ENCODE assay signal across 25 cellular contexts in the genomic region with DNA sequence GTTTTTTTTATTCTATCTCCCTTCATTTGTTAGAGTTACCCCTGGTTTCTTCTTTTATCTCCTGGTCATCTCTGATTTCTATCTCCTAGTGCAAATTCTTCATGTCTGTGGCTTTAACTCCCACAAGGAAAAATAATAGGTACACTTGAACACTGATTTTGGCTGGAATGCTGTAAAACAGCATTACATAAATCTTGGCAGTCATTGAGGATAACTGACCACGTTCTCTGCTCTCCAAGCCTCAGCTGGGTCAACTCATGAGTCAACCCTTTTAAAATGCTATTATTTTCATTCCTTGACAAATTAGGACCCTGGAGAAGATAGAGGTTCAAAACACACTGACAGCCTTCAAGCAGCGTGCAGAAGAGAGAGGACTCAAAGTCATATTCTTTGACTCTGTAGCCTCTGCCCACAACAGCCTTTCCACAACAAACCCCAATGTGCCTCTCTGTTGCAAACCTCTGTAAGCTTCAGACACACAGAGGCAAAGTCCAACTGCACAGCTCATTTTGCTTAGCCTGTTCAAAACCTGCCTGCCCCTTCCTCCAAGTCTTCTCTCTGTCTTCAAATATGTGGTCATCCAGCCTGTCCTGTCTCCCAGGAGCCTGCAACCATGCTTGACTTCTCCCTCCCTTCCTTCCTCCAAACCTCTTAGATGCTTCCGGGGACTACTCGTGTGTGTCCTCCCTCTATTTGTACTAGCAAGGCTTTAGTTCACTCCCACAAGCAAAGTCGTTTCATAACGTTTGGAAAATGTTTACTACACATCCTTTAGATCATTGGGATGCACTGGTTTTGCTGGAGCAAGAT.
DNase-seq lines count a peak whose midpoint lies in the region; FAIRE-seq and TF ChIP-seq lines count a peak whose summit lies in the region.
"Had no signal": no experiment of that assay in that cellular context is flagged by ENCODE, and none has a peak within 500 bp of the region (broad histone marks: within the 10 kb centered on the region; RNA-seq: fewer than 3 reads in every experiment).

No MANE protein-coding gene starts in this region.

- peak overlapping the region; percentile 76; the same call in 1 of the 2 replicates for H2AFZ ChIP-seq in H1 (ENCODE audit: low read length)

- H3K36me3 ChIP-seq in H1 (ENCODE audit: control insufficient read depth in 2 of 4, insufficient read depth in 4 of 4, low read length in 3 of 4): no peaks in the 10 kb centered on the region; a peak in 1 of 8 replicates
- H3K36me3 ChIP-seq: ascending aorta, spleen had no signal

- no peak overlapping the region for H2BK120ac ChIP-seq in H1 (replicated peaks; ENCODE audit: low read depth, low read length)

- TF ChIP-seq CTCF in H1 (IDR thresholded peaks at IDR 0.05; ENCODE audit: control extremely low read depth in 1 of 3, insufficient read depth in 1 of 3, low read depth in 1 of 3, low read length in 3 of 3): no peak
- TF ChIP-seq CTCF in mesothelial cell of epicardium (IDR thresholded peaks at IDR 0.05; ENCODE audit: unreplicated experiment): no peak

- H3K27me3 ChIP-seq in H1 (replicated peaks in 1 of 4; ENCODE audit: control insufficient read depth in 3 of 4, extremely low read depth in 1 of 4, insufficient read depth in 3 of 4, low read length in 3 of 4): no peaks in the 10 kb centered on the region
- H3K27me3 ChIP-seq: ascending aorta had no signal

- no peak for TF ChIP-seq EP300 in H1 (IDR thresholded peaks at IDR 0.05; ENCODE audit: borderline replicate concordance in 1 of 2, low read depth in 2 of 2, low read length in 2 of 2)

- peaks cover 22% of the 10 kb centered on the region for H3K4me1 Mint-ChIP-seq in mesothelial cell of epicardium
- H3K4me1 Mint-ChIP-seq: activated naive CD8-positive, alpha-beta T cell treated with anti-CD3 and anti-CD28 coated beads for 36 hours; CD4-positive, CD25-positive, alpha-beta regulatory T cell; immature natural killer cell; stimulated activated effector memory CD8-positive, alpha-beta T cell treated with anti-CD3 and anti-CD28 coated beads, Interleukin-12 subunit alpha, Interleukin-12 subunit beta, amount 100 ng/mL, for 72 hours had no signal

- DNase-seq in M059J (ENCODE audit: low read depth) (peak; percentile 3), H1 (ENCODE audit: low read depth in 1 of 2, low spot score in 2 of 2) (no peak), mesothelial cell of epicardium (ENCODE audit: low spot score in 2 of 2, unreplicated experiment in 2 of 2) (no peak), stromal cell of bone marrow (ENCODE audit: low read depth) (peak; percentile 17), NCI-H1105 (lab: John Stamatoyannopoulos, UW) (no peak), caudate nucleus (lab: John Stamatoyannopoulos, UW) (no peak)
- no peak for DNase-seq in NK-92 treated with Interleukin-12 subunit alpha and Interleukin-12 subunit beta, amount 100 ng/mL, for 24 hours (lab: John Stamatoyannopoulos, UW)
- DNase-seq: activated CD4-positive, alpha-beta T cell treated with anti-CD3 and anti-CD28 coated beads, Interleukin-2, amount 50 U/mL, for 4 hours; activated CD8-positive, alpha-beta memory T cell treated with anti-CD3 and anti-CD28 coated beads, Interleukin-2, amount 50 U/mL, for 48 hours; activated naive CD8-positive, alpha-beta T cell treated with anti-CD3 and anti-CD28 coated beads for 36 hours; CD4-positive, CD25-positive, alpha-beta regulatory T cell; cerebellar nuclear complex; foreskin melanocyte; hippocampal formation; immature natural killer cell; NCI-H2029 treated with DMSO at 0.1 percent for 48 hours; NCI-H2227 treated with DMSO at 0.1 percent for 48 hours; NCI-H748 treated with DMSO at 0.1 percent for 48 hours; spleen; stimulated activated CD4-positive, alpha-beta T cell treated with anti-CD3 and anti-CD28 coated beads, Interleukin-2, amount 100 ng/mL, for 48 hours; T-helper 9 cell had no signal

- no peak overlapping the region for H2BK5ac ChIP-seq in H1 (ENCODE audit: low read depth, low read length)

- H2AK5ac ChIP-seq in H1 (ENCODE audit: low read depth, low read length): no peak overlapping the region

- H3K23ac ChIP-seq in H1 (ENCODE audit: insufficient read length): no peak overlapping the region

- H4K91ac ChIP-seq in H1 (replicated peaks; ENCODE audit: insufficient read length, low read length): no peak overlapping the region

- no peak overlapping the region for H2BK15ac ChIP-seq in H1 (ENCODE audit: low read length)

- H3K27ac Mint-ChIP-seq in mesothelial cell of epicardium: peak overlapping the region; percentile 52
- H3K27ac Mint-ChIP-seq: activated naive CD8-positive, alpha-beta T cell treated with anti-CD3 and anti-CD28 coated beads for 36 hours; CD4-positive, CD25-positive, alpha-beta regulatory T cell; immature natural killer cell; stimulated activated effector memory CD8-positive, alpha-beta T cell treated with anti-CD3 and anti-CD28 coated beads, Interleukin-12 subunit alpha, Interleukin-12 subunit beta, amount 100 ng/mL, for 72 hours; WTC11 had no signal

- H3K27ac ChIP-seq in H1 (ENCODE audit: low read depth, low read length) (no peak overlapping the region), caudate nucleus (ENCODE audit: low read depth, low read length) (no peak overlapping the region)
- H3K27ac ChIP-seq: spleen had no signal

- H3K36me3 Mint-ChIP-seq in mesothelial cell of epicardium: no peaks in the 10 kb centered on the region
- H3K36me3 Mint-ChIP-seq: activated naive CD8-positive, alpha-beta T cell treated with anti-CD3 and anti-CD28 coated beads for 36 hours; CD4-positive, CD25-positive, alpha-beta regulatory T cell; immature natural killer cell; stimulated activated effector memory CD8-positive, alpha-beta T cell treated with anti-CD3 and anti-CD28 coated beads, Interleukin-12 subunit alpha, Interleukin-12 subunit beta, amount 100 ng/mL, for 72 hours; WTC11 had no signal

- TF ChIP-seq POLR2A in H1 (IDR thresholded peaks at IDR 0.05; ENCODE audit: control extremely low read depth in 1 of 2, low read depth in 2 of 2, low read length in 2 of 2): no peak

- POLR2A ChIA-PET in H1 (lab: Charles Lee; ENCODE audit: partially characterized antibody): no interaction called here

- no peak overlapping the region for H2BK20ac ChIP-seq in H1 (ENCODE audit: low read length)

- no peak overlapping the region for H3K4me3 Mint-ChIP-seq in mesothelial cell of epicardium
- H3K4me3 Mint-ChIP-seq: activated naive CD8-positive, alpha-beta T cell treated with anti-CD3 and anti-CD28 coated beads for 36 hours; CD4-positive, CD25-positive, alpha-beta regulatory T cell; immature natural killer cell; stimulated activated effector memory CD8-positive, alpha-beta T cell treated with anti-CD3 and anti-CD28 coated beads, Interleukin-12 subunit alpha, Interleukin-12 subunit beta, amount 100 ng/mL, for 72 hours; WTC11 had no signal

- H3K79me1 ChIP-seq in H1 (ENCODE audit: low read depth, low read length): no peaks in the 10 kb centered on the region

- no peak overlapping the region for H4K5ac ChIP-seq in H1 (ENCODE audit: insufficient read length, low read depth, low read length)

- no peak overlapping the region for H3K4me3 ChIP-seq in H1 (ENCODE audit: extremely low read depth in 1 of 4, insufficient read depth in 2 of 4, low read depth in 3 of 4, low read length in 4 of 4)
- H3K4me3 ChIP-seq: ascending aorta, lung, spleen had no signal

- CTCF ChIA-PET in H1 (lab: Charles Lee; ENCODE audit: partially characterized antibody): no interaction called here

- no peak overlapping the region; the same call in 1 of the 2 replicates for H4K8ac ChIP-seq in H1 (ENCODE audit: extremely low read depth, insufficient read depth, low read length)

- peaks cover 0 to 11% (median 3%) of the 10 kb centered on the region in 4 experiments; a peak in 2 of 7 replicates for H3K4me1 ChIP-seq in H1 (replicated peaks in 1 of 4; ENCODE audit: control insufficient read depth in 3 of 4, insufficient read depth in 4 of 4, low read length in 3 of 4)
- H3K4me1 ChIP-seq: spleen had no signal

- no peaks in the 10 kb centered on the region for H3K9me3 ChIP-seq in H1 (ENCODE audit: insufficient read depth in 2 of 2, low read depth in 1 of 2, low read length in 1 of 2)
- H3K9me3 ChIP-seq: ascending aorta, spleen had no signal

- no peaks in the 10 kb centered on the region for H3K23me2 ChIP-seq in H1 (ENCODE audit: low read depth, low read length)

- no peak overlapping the region for H3K14ac ChIP-seq in H1 (ENCODE audit: insufficient read length)

- no peak overlapping the region for H3K18ac ChIP-seq in H1 (ENCODE audit: extremely low read depth, low read length)

- no peak overlapping the region for H3K4me2 ChIP-seq in H1 (ENCODE audit: insufficient read depth in 1 of 2, low read depth in 2 of 2, low read length in 2 of 2)

- H3K27me3 Mint-ChIP-seq in mesothelial cell of epicardium (ENCODE audit: low read depth): peaks cover 10% of the 10 kb centered on the region
- H3K27me3 Mint-ChIP-seq: activated naive CD8-positive, alpha-beta T cell treated with anti-CD3 and anti-CD28 coated beads for 36 hours; CD4-positive, CD25-positive, alpha-beta regulatory T cell had no signal

- 85% methylated on average over 6 of the region's 6 CpGs; no CpG with 5 or more reads in 1 of the 2 experiments for WGBS in H1 (ENCODE audit: extremely low coverage in 1 of 2, insufficient coverage in 1 of 2, insufficient read length in 1 of 2, insufficient replicate concordance in 2 of 2, low coverage in 1 of 2, low lambda C conversion rate in 2 of 2, missing lambda C conversion rate in 1 of 2), 2 experiments

- H4K20me1 ChIP-seq in H1 (replicated peaks in 1 of 2; ENCODE audit: control insufficient read depth in 1 of 2, insufficient read depth in 2 of 2, low read length in 2 of 2): no peaks in the 10 kb centered on the region

- no peaks in the 10 kb centered on the region for H3K79me2 ChIP-seq in H1 (ENCODE audit: control insufficient read depth in 1 of 2, insufficient read depth in 2 of 2, low read length in 2 of 2)

- TF ChIP-seq RAD21 in H1 (IDR thresholded peaks at IDR 0.05 in 1 of 2, conservative IDR thresholded peaks at IDR 0.05 in 1 of 2; ENCODE audit: low read depth in 2 of 2, low read length in 2 of 2): no peak

- no peak overlapping the region for H2BK12ac ChIP-seq in H1 (ENCODE audit: low read depth, low read length)

- no peak overlapping the region for H3K4ac ChIP-seq in H1 (replicated peaks; ENCODE audit: insufficient read length, low read depth, low read length)

- no peak overlapping the region for H3K56ac ChIP-seq in H1 (replicated peaks; ENCODE audit: insufficient read length, low read depth, low read length)

- no peak for FAIRE-seq in H1 (lab: Jason Lieb, UNC)

- no peak overlapping the region for H3K9ac ChIP-seq in H1 (replicated peaks in 1 of 4; ENCODE audit: extremely low read depth in 1 of 4, low read depth in 3 of 4, low read length in 3 of 4)

- H3K9me3 Mint-ChIP-seq in mesothelial cell of epicardium: no peaks in the 10 kb centered on the region
- H3K9me3 Mint-ChIP-seq: activated naive CD8-positive, alpha-beta T cell treated with anti-CD3 and anti-CD28 coated beads for 36 hours had no signal

TF ChIP-seq in H1, 55 proteins besides CTCF, POLR2A, EP300 and RAD21 (continues in another document):
- no peak for TF ChIP-seq HDAC2 (IDR thresholded peaks at IDR 0.05; ENCODE audit: borderline replicate concordance in 1 of 2, low read depth in 2 of 2, low read length in 2 of 2)

Comparison
In these comparisons a context has a peak if more than half of its experiments do, and no peak if none do; other contexts are left out.
1. DNase-seq: peak in M059J (single experiment) and stromal cell of bone marrow (single experiment); none in H1 (0 of 2), mesothelial cell of epicardium (0 of 2), NCI-H1105 (single experiment), NK-92 treated with Interleukin-12 subunit alpha and Interleukin-12 subunit beta, amount 100 ng/mL, for 24 hours (single experiment) and caudate nucleus (0 of 61).